ENCODE assay signal across 10 cellular contexts in the genomic region with DNA sequence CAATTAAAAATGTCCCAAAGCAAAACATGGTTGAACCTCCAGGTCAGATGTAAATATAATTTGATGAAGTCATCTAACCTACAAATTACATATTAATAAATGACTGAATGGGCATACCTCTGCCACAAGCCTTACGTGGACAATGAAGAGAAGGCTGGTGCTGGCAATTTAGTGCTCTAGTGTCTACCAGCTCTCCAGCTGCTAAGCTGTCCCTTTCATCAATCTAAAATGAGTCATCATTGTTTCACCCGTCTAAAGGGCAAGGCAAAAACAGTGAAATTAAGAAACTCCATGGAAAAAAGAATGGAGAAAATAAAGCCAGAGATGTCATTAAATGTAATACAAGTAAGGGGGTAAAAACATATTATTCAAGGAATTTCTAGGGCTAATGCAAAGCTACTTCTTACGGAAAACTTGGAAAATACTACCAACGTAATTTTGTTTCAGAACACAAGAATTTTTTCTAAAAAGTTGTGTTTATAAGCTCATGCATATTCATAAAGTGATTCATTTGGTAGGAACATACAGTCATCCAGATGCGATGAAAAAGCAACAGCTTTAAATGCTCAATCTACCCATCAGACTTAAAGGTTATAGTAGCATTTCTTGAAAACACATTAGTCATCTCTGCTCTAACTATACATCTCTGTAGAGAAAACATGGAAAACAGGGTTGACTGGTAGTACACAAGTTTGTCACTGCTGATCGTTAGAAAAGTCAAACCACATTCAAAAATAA.
DNase-seq lines count a peak whose midpoint lies in the region; ATAC-seq and TF ChIP-seq lines count a peak whose summit lies in the region.
"Had no signal": no experiment of that assay in that cellular context is flagged by ENCODE, and none has a peak within 500 bp of the region (broad histone marks: within the 10 kb centered on the region; RNA-seq: fewer than 3 reads in every experiment).

No MANE protein-coding gene starts in this region.

- no peaks in the 10 kb centered on the region for H3K27me3 ChIP-seq in osteoblast (ENCODE audit: insufficient read depth, low read length)

- peak overlapping the region; percentile 33 for H3K4me2 ChIP-seq in osteoblast (ENCODE audit: insufficient read depth, low read length)

- peak overlapping the region; percentile 71 for H3K27ac ChIP-seq in osteoblast (ENCODE audit: low read depth, low read length)
- H3K27ac ChIP-seq: SK-N-MC had no signal

- no peak for ATAC-seq in GM18873 (IDR thresholded peaks at IDR 0.05; ENCODE audit: low FRiP score, unreplicated experiment)
- ATAC-seq in GM19023 (IDR thresholded peaks at IDR 0.05; ENCODE audit: unreplicated experiment) = no peak

- H3K36me3 ChIP-seq in osteoblast (ENCODE audit: insufficient read depth, low read length) = no peaks in the 10 kb centered on the region

- peaks cover 17% of the 10 kb centered on the region for H3K4me1 ChIP-seq in osteoblast (ENCODE audit: insufficient read depth, low read length)

- H3K9me3 ChIP-seq in osteoblast (ENCODE audit: low read depth, low read length) = no peaks in the 10 kb centered on the region

- no peak overlapping the region for H2AFZ ChIP-seq in osteoblast (ENCODE audit: low read length)

- H3K79me2 ChIP-seq in osteoblast (ENCODE audit: insufficient read depth, low read length) = peaks cover 77% of the 10 kb centered on the region

- H3K4me3 ChIP-seq in cardiac fibroblast (replicated peaks in 1 of 2; ENCODE audit: low read depth in 2 of 2, low read length in 2 of 2) (no peak overlapping the region), osteoblast (ENCODE audit: insufficient read depth, low read length) (no peak overlapping the region)
- H3K4me3 ChIP-seq: SK-N-MC had no signal

- H4K20me1 ChIP-seq in osteoblast (ENCODE audit: insufficient read depth, low read length) = peaks cover 46% of the 10 kb centered on the region

- DNase-seq in ELR (ENCODE audit: low read depth) = peak; percentile 93
- DNase-seq in NCI-H69 (lab: John Stamatoyannopoulos, UW) = peak; percentile 44
- peak; percentile 65 to 91 for DNase-seq in cardiac fibroblast (ENCODE audit: low read depth in 2 of 2)
- peak; percentile 86 for DNase-seq in osteoblast (ENCODE audit: insufficient read length, low spot score, missing footprints)
- DNase-seq in UCSD-AML1 (lab: John Stamatoyannopoulos, UW; ENCODE audit: unreplicated experiment) = no peak
- no peak for DNase-seq in NCI-H1105 treated with DMSO at 0.1 percent for 48 hours (lab: John Stamatoyannopoulos, UW)
- DNase-seq: NCI-H146 had no signal

- TF ChIP-seq CTCF in cardiac fibroblast (IDR thresholded peaks at IDR 0.05; ENCODE audit: low read depth, low read length) = no peak
- TF ChIP-seq CTCF in osteoblast (IDR thresholded peaks at IDR 0.05; ENCODE audit: extremely low read depth, low read depth, low read length) = no peak

Comparison
In these comparisons a context has a peak if more than half of its experiments do, and no peak if none do; other contexts are left out.
1. DNase-seq: peak in ELR (single experiment), NCI-H69 (single experiment), cardiac fibroblast (2 of 2) and osteoblast (single experiment); none in UCSD-AML1 (single experiment) and NCI-H1105 treated with DMSO at 0.1 percent for 48 hours (single experiment).